ENCODE assay signal across 1 cellular context in the genomic region with DNA sequence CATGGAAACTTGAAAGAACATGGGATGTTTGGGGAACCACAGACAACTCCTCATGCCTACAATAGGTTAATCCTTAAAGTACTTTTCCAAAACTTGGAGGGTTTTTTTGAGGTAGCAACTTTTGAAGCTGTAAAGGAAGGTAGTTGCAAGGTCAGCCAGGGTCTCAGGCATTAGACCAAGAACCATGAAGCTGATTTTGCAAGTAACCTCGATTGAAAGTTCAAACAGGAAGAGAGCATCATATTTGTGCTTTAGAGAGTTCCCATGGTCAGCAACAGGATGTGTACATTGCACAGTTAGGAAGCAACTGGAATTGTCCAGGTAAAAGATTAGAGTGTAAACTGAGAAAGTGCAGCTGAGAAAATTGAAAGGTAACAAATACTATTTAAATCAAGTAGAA.
A peak's percentile ranks its signal among the peaks of the same experiment; 100 is the strongest.
TF ChIP-seq lines count a peak whose summit lies in the region.

No MANE protein-coding gene starts in this region.

TF ChIP-seq in HepG2, 621 proteins besides CTCF, POLR2A, EP300 and RAD21 (continued from another document and continues in another):
- peak; percentile 88; the same call in 1 of the 2 replicates for TF ChIP-seq AHDC1 (CRISPR knock-in tag; IDR thresholded peaks at IDR 0.05; ENCODE audit: borderline replicate concordance)
- no peak for TF ChIP-seq THAP8 (CRISPR knock-in tag; IDR thresholded peaks at IDR 0.05; ENCODE audit: borderline replicate concordance)
- TF ChIP-seq NFE2L1 (CRISPR knock-in tag; IDR thresholded peaks at IDR 0.05; ENCODE audit: borderline replicate concordance) = no peak
- TF ChIP-seq CREB3 (CRISPR knock-in tag; IDR thresholded peaks at IDR 0.05) = no peak
- TF ChIP-seq GFI1 (CRISPR knock-in tag; IDR thresholded peaks at IDR 0.05; ENCODE audit: borderline replicate concordance) = no peak
- TF ChIP-seq CEBPB (IDR thresholded peaks at IDR 0.05; ENCODE audit: borderline replicate concordance, low read depth, low read length) = no peak
- TF ChIP-seq, protein P1, sequence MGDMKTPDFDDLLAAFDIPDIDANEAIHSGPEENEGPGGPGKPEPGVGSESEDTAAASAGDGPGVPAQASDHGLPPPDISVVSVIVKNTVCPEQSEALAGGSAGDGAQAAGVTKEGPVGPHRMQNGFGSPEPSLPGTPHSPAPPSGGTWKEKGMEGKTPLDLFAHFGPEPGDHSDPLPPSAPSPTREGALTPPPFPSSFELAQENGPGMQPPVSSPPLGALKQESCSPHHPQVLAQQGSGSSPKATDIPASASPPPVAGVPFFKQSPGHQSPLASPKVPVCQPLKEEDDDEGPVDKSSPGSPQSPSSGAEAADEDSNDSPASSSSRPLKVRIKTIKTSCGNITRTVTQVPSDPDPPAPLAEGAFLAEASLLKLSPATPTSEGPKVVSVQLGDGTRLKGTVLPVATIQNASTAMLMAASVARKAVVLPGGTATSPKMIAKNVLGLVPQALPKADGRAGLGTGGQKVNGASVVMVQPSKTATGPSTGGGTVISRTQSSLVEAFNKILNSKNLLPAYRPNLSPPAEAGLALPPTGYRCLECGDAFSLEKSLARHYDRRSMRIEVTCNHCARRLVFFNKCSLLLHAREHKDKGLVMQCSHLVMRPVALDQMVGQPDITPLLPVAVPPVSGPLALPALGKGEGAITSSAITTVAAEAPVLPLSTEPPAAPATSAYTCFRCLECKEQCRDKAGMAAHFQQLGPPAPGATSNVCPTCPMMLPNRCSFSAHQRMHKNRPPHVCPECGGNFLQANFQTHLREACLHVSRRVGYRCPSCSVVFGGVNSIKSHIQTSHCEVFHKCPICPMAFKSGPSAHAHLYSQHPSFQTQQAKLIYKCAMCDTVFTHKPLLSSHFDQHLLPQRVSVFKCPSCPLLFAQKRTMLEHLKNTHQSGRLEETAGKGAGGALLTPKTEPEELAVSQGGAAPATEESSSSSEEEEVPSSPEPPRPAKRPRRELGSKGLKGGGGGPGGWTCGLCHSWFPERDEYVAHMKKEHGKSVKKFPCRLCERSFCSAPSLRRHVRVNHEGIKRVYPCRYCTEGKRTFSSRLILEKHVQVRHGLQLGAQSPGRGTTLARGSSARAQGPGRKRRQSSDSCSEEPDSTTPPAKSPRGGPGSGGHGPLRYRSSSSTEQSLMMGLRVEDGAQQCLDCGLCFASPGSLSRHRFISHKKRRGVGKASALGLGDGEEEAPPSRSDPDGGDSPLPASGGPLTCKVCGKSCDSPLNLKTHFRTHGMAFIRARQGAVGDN (CRISPR knock-in tag; IDR thresholded peaks at IDR 0.05) = no peak
- no peak for TF ChIP-seq ZSCAN12 (CRISPR knock-in tag; IDR thresholded peaks at IDR 0.05)
- no peak for TF ChIP-seq PLRG1 (conservative IDR thresholded peaks at IDR 0.05)
- TF ChIP-seq THAP9 (CRISPR knock-in tag; IDR thresholded peaks at IDR 0.05; ENCODE audit: borderline replicate concordance) = no peak
- TF ChIP-seq ZNF766 (CRISPR knock-in tag; IDR thresholded peaks at IDR 0.05; ENCODE audit: borderline replicate concordance) = no peak
- TF ChIP-seq RXRB (CRISPR knock-in tag; IDR thresholded peaks at IDR 0.05; ENCODE audit: borderline replicate concordance) = peak; percentile 94
- no peak for TF ChIP-seq ZBTB3 (CRISPR knock-in tag; IDR thresholded peaks at IDR 0.05; ENCODE audit: borderline replicate concordance, low read depth)
- TF ChIP-seq HDAC2 (CRISPR knock-in tag; IDR thresholded peaks at IDR 0.05) = peak; percentile 69
- TF ChIP-seq, protein P2, sequence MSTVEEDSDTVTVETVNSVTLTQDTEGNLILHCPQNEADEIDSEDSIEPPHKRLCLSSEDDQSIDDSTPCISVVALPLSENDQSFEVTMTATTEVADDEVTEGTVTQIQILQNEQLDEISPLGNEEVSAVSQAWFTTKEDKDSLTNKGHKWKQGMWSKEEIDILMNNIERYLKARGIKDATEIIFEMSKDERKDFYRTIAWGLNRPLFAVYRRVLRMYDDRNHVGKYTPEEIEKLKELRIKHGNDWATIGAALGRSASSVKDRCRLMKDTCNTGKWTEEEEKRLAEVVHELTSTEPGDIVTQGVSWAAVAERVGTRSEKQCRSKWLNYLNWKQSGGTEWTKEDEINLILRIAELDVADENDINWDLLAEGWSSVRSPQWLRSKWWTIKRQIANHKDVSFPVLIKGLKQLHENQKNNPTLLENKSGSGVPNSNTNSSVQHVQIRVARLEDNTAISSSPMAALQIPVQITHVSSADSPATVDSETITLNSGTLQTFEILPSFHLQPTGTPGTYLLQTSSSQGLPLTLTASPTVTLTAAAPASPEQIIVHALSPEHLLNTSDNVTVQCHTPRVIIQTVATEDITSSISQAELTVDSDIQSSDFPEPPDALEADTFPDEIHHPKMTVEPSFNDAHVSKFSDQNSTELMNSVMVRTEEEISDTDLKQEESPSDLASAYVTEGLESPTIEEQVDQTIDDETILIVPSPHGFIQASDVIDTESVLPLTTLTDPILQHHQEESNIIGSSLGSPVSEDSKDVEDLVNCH (CRISPR knock-in tag; IDR thresholded peaks at IDR 0.05) = no peak
- TF ChIP-seq SMARCC2 (IDR thresholded peaks at IDR 0.05) = no peak
- TF ChIP-seq, protein P3, sequence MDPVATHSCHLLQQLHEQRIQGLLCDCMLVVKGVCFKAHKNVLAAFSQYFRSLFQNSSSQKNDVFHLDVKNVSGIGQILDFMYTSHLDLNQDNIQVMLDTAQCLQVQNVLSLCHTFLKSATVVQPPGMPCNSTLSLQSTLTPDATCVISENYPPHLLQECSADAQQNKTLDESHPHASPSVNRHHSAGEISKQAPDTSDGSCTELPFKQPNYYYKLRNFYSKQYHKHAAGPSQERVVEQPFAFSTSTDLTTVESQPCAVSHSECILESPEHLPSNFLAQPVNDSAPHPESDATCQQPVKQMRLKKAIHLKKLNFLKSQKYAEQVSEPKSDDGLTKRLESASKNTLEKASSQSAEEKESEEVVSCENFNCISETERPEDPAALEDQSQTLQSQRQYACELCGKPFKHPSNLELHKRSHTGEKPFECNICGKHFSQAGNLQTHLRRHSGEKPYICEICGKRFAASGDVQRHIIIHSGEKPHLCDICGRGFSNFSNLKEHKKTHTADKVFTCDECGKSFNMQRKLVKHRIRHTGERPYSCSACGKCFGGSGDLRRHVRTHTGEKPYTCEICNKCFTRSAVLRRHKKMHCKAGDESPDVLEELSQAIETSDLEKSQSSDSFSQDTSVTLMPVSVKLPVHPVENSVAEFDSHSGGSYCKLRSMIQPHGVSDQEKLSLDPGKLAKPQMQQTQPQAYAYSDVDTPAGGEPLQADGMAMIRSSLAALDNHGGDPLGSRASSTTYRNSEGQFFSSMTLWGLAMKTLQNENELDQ (CRISPR knock-in tag; IDR thresholded peaks at IDR 0.05; ENCODE audit: borderline replicate concordance) = no peak
- no peak for TF ChIP-seq KLF11 (CRISPR knock-in tag; IDR thresholded peaks at IDR 0.05)
- no peak for TF ChIP-seq MTA3 (CRISPR knock-in tag; IDR thresholded peaks at IDR 0.05)
- TF ChIP-seq ZBTB20 (CRISPR knock-in tag; IDR thresholded peaks at IDR 0.05; ENCODE audit: borderline replicate concordance, low read depth) = peak; percentile 37; the same call in 1 of the 2 replicates
- TF ChIP-seq ATF2 (CRISPR knock-in tag; IDR thresholded peaks at IDR 0.05) = no peak
- no peak for TF ChIP-seq SPEN (CRISPR knock-in tag; IDR thresholded peaks at IDR 0.05; ENCODE audit: low read depth)
- TF ChIP-seq ZNF704 (CRISPR knock-in tag; IDR thresholded peaks at IDR 0.05; ENCODE audit: borderline replicate concordance) = no peak
- no peak for TF ChIP-seq ZNF543 (CRISPR knock-in tag; IDR thresholded peaks at IDR 0.05)
- TF ChIP-seq, protein P4, sequence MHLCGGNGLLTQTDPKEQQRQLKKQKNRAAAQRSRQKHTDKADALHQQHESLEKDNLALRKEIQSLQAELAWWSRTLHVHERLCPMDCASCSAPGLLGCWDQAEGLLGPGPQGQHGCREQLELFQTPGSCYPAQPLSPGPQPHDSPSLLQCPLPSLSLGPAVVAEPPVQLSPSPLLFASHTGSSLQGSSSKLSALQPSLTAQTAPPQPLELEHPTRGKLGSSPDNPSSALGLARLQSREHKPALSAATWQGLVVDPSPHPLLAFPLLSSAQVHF (CRISPR knock-in tag; IDR thresholded peaks at IDR 0.05) = no peak
- no peak for TF ChIP-seq HCFC1 (IDR thresholded peaks at IDR 0.05; ENCODE audit: low read depth, low read length)
- no peak for TF ChIP-seq CCAR2 (optimal IDR thresholded peaks at IDR 0.05; ENCODE audit: low read depth, low read length)
- TF ChIP-seq TCF7L2 (IDR thresholded peaks at IDR 0.05; ENCODE audit: low read depth, low read length) = no peak
- no peak for TF ChIP-seq ZNF180 (CRISPR knock-in tag; IDR thresholded peaks at IDR 0.05; ENCODE audit: borderline replicate concordance, low read depth)
- TF ChIP-seq PCBP1 (IDR thresholded peaks at IDR 0.05; ENCODE audit: borderline replicate concordance, low read depth, low read length) = no peak
- peak; percentile 95 for TF ChIP-seq ZNF614 (CRISPR knock-in tag; IDR thresholded peaks at IDR 0.05; ENCODE audit: borderline replicate concordance)
